Comparison of ENCODE assay signal across 13 cellular contexts in genomic region chr15:78444255-78444654, GRCh38.
"Had no signal": no experiment of that assay in that cellular context is flagged by ENCODE, and none has a peak within 500 bp of the region (broad histone marks: within the 10 kb centered on the region; RNA-seq: fewer than 3 reads in every experiment).

No MANE protein-coding gene starts in this region.

- DNase-seq: activated CD4-positive, alpha-beta T cell treated with anti-CD3 and anti-CD28 coated beads for 4 hours; colonic mucosa; effector CD8-positive, alpha-beta T cell; gastrocnemius medialis; heart right ventricle; left ventricle myocardium inferior; mesenchymal stem cell; ovary; stimulated activated CD4-positive, alpha-beta T cell treated with anti-CD3 and anti-CD28 coated beads, Interleukin-2, amount 100 ng/mL, for 48 hours; stimulated activated CD8-positive, alpha-beta memory T cell treated with anti-CD3 and anti-CD28 coated beads, Interleukin-4, amount 100 ng/mL, for 48 hours; SW 1271; T1000; uterus had no signal

- ATAC-seq: gastrocnemius medialis, heart right ventricle had no signal
